Comparison of ENCODE assay signal across 14 cellular contexts in the genomic region with DNA sequence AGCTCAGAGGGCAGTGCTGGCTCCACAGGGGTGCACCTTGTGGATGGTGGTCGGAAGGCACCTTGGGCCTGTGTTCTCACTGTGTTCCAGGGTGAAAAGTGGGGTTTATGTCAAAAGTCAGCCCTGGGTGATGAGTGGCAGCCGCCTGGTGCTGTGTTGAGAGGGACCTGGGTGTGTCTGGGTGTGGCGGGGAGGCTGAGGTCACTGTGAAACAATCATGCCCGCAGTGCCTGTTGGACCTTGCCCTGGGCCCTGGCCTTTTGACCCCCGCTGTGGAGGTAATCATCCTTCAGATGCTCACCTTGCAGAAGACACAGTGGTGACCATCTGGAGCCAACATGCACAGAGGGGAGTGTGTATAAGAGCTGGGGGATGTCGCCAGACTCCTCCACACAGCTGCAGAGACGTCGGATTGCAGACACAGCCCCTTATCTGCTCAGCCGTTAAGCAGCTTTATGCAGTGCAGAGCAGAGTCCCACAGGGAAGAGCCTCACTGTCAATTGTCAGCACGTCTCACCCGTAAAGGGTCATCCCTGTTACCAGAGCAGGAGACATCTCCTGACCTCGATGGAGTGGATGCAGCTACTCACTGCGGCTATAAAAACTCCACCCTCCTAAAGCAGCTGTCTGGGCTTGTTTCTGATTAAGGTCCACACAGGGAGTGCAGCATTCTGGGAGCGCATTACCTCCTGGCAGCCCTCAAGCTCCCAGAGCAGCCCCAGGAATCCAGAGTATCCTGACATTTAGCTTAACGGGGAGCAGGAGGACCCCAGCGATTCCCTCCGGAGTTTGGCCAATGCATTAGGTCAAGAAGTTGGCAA.
DNase-seq lines count a peak whose midpoint lies in the region; ATAC-seq, FAIRE-seq and TF ChIP-seq lines count a peak whose summit lies in the region.
"Had no signal": no experiment of that assay in that cellular context is flagged by ENCODE, and none has a peak within 500 bp of the region (broad histone marks: within the 10 kb centered on the region; RNA-seq: fewer than 3 reads in every experiment).

No MANE protein-coding gene starts in this region.

- H3K4me3 ChIP-seq in AG10803 (ENCODE audit: low read length) (no peak overlapping the region), HEK293 (ENCODE audit: low read depth, low read length) (no peak overlapping the region), bronchial epithelial cell (ENCODE audit: low read depth, low read length) (no peak overlapping the region)

- peak; percentile 45 for ATAC-seq in left colon
- ATAC-seq in GM18520 (IDR thresholded peaks at IDR 0.05; ENCODE audit: unreplicated experiment) = no peak
- ATAC-seq: activated CD4-positive, CD25-positive, alpha-beta regulatory T cell treated with anti-CD3 and anti-CD28 coated beads, Interleukin-2, amount 50 U/mL, for 24 hours had no signal

- CTCF ChIA-PET in HEK293 (lab: Yijun Ruan, JAX) = no interaction called here

- no peaks in the 10 kb centered on the region for H3K9me3 ChIP-seq in HEK293 (ENCODE audit: control insufficient read depth, insufficient read depth, low read depth, low read length)

- TF ChIP-seq CTCF in AG10803 (conservative IDR thresholded peaks at IDR 0.05; ENCODE audit: low read length) = no peak
- TF ChIP-seq CTCF in HEK293 (tag by site-specific recombination; IDR thresholded peaks at IDR 0.05) = no peak
- no peak for TF ChIP-seq CTCF in bronchial epithelial cell (IDR thresholded peaks at IDR 0.05; ENCODE audit: insufficient read depth, low read length, severe bottlenecking)

- intact Hi-C loops in left colon (cut with DNase I, micrococcal nuclease) = no loop called here

- peak; percentile 88 for FAIRE-seq in bronchial epithelial cell (lab: Jason Lieb, UNC)
- FAIRE-seq: astrocyte had no signal

- POLR2A ChIA-PET in HEK293 (lab: Yijun Ruan, JAX) = no interaction called here

- no peaks in the 10 kb centered on the region for H3K4me1 ChIP-seq in HEK293 (ENCODE audit: control insufficient read depth, insufficient read depth, low read length)

- H3K36me3 ChIP-seq in HEK293 (ENCODE audit: control insufficient read depth in 2 of 2, insufficient read depth in 1 of 2, low read length in 2 of 2) (no peaks in the 10 kb centered on the region), bronchial epithelial cell (ENCODE audit: control insufficient read depth, insufficient read depth, low read length) (no peaks in the 10 kb centered on the region)

- DNase-seq in AG10803 (ENCODE audit: low read depth) = peak; percentile 56
- DNase-seq in bronchial epithelial cell (ENCODE audit: low read depth) = peak; percentile 22
- DNase-seq in left colon = no peak
- no peak for DNase-seq in activated effector memory CD4-positive, alpha-beta T cell treated with anti-CD3 and anti-CD28 coated beads, Interleukin-2, amount 50 U/mL, for 16 hours
- no peak for DNase-seq in NCI-H187 treated with DMSO at 0.1 percent for 48 hours (lab: John Stamatoyannopoulos, UW)
- no peak for DNase-seq in amniotic stem cell (lab: John Stamatoyannopoulos, UW)
- DNase-seq: activated T-cell treated with anti-CD3 and anti-CD28 coated beads, Interleukin-2, amount 50 U/mL, for 24 hours; effector CD8-positive, alpha-beta T cell; hypothalamus had no signal

- H3K27ac ChIP-seq in HEK293 (ENCODE audit: extremely low read depth, low read depth, low read length) = no peak overlapping the region
- H3K27ac ChIP-seq: C4-2B had no signal

- no peaks in the 10 kb centered on the region for H3K27me3 ChIP-seq in bronchial epithelial cell (ENCODE audit: control insufficient read depth, insufficient read depth, low read length)

TF ChIP-seq in HEK293, 187 proteins besides CTCF, POLR2A, EP300 and RAD21:
- TF ChIP-seq ZNF433 (tag by site-specific recombination; IDR thresholded peaks at IDR 0.05; ENCODE audit: low read depth) (no peak), ZNF514 (tag by site-specific recombination; IDR thresholded peaks at IDR 0.05) (no peak), GLIS1 (tag by site-specific recombination; IDR thresholded peaks at IDR 0.05) (0 out of 2 replicates have a peak, but pooled peaks have one; percentile 15), KLF1 (tag by site-specific recombination; IDR thresholded peaks at IDR 0.05) (peak; percentile 28; the same call in 1 of the 2 replicates), ZNF341 (tag by site-specific recombination; IDR thresholded peaks at IDR 0.05; ENCODE audit: low read depth) (peak; percentile 48)

Comparison
In these comparisons a context has a peak if more than half of its experiments do, and no peak if none do; other contexts are left out.
1. DNase-seq: peak in AG10803 (single experiment) and bronchial epithelial cell (single experiment); none in left colon (0 of 2), activated effector memory CD4-positive, alpha-beta T cell treated with anti-CD3 and anti-CD28 coated beads, Interleukin-2, amount 50 U/mL, for 16 hours (single experiment), NCI-H187 treated with DMSO at 0.1 percent for 48 hours (single experiment) and amniotic stem cell (single experiment).